ENCODE assay signal across 33 cellular contexts in genomic region chr17:76461765-76462555, GRCh38. TPM values are rescaled to one million over a fixed set of nuclear protein-coding genes. Genes with fewer than 3 reads are reported as not detected.
DNase-seq lines count a peak whose midpoint lies in the region; ATAC-seq and TF ChIP-seq lines count a peak whose summit lies in the region.
"Had no signal": no experiment of that assay in that cellular context is flagged by ENCODE, and none has a peak within 500 bp of the region (broad histone marks: within the 10 kb centered on the region; RNA-seq: fewer than 3 reads in every experiment).

No MANE protein-coding gene starts in this region.

- peak overlapping the region; percentile 61 for H3K27ac Mint-ChIP-seq in GM23338
- peak overlapping the region; percentile 50 for H3K27ac Mint-ChIP-seq in stimulated activated memory B cell treated with anti-CD40 and anti-IgM and Interleukin-4, amounts not matched to agents 10 μg/mL and 1 μg/mL and 100 μg/mL, for 72 hours
- H3K27ac Mint-ChIP-seq: activated naive CD8-positive, alpha-beta T cell treated with anti-CD3 and anti-CD28 coated beads, Interleukin-2, amount 50 U/mL, for 24 hours; dendritic cell treated with granulocyte-macrophage colony-stimulating factor and Interleukin-4, amounts not matched to agents 40 ng/mL and 50 ng/mL, for 4 days; T-helper 2 cell treated with Interferon-gamma antibody and Interleukin-4, amounts not matched to agents 5 μg/mL and 100 μg/mL, for 36 hours had no signal

- POLR2A ChIA-PET in Panc1 (lab: Charles Lee) = interaction anchor here (0.5 kb wide), 1 partner anchor 17 kb away, joined by 4 read pairs; no protein-coding TSS in a partner anchor

- H3K9me2 ChIP-seq in GM23338 (ENCODE audit: insufficient read depth) = no peaks in the 10 kb centered on the region

- DNase-seq in GM23338 (ENCODE audit: low spot score) = no peak
- no peak for DNase-seq in Panc1 (ENCODE audit: low read depth, low spot score)
- peak; percentile 56 for DNase-seq in fibroblast of the aortic adventitia (ENCODE audit: low read depth)
- DNase-seq in NOMO-1 treated with dmso at 0.1 percent for 144 hours (lab: John Stamatoyannopoulos, UW; ENCODE audit: unreplicated experiment) = no peak
- DNase-seq: activated CD4-positive, alpha-beta T cell treated with anti-CD3 and anti-CD28 coated beads for 4 hours; activated gamma-delta T cell treated with Interleukin-2 at 50 U/mL for 16 hours; activated naive CD8-positive, alpha-beta T cell treated with anti-CD3 and anti-CD28 coated beads, Interleukin-2, amount 50 U/mL, for 24 hours; activated T-cell treated with anti-CD3 and anti-CD28 coated beads, Interleukin-2, amount 50 U/mL, for 1 hour; CD8-positive, alpha-beta memory T cell; DMS153; H9; KBM-7; mammary epithelial cell; NCI-H1417 treated with DMSO at 0.1 percent for 48 hours; NCI-H2081 treated with DMSO at 0.1 percent for 48 hours; NCI-H446; NCI-H774; OCI-M1; stimulated activated CD4-positive, alpha-beta T cell treated with anti-CD3 and anti-CD28 coated beads, Interleukin-12 subunit alpha, Interleukin-12 subunit beta, amount 100 ng/mL, for 4 hours; stimulated activated CD4-positive, alpha-beta T cell treated with anti-CD3 and anti-CD28 coated beads, Interleukin-4, amount 100 ng/mL, for 1 hour; stimulated activated naive B cell treated with anti-CD40 and anti-IgM and Interleukin-4, amounts not matched to agents 10 μg/mL and 1 μg/mL and 100 μg/mL, for 72 hours had no signal

- intact Hi-C loops in Panc1 (cut with micrococcal nuclease; ENCODE audit: unreplicated experiment) = loop anchor here (1.0 kb wide), 1 partner anchor 44 kb away; no protein-coding TSS in a partner anchor

- H3K36me3 ChIP-seq in GM23338 (ENCODE audit: insufficient read depth) = no peaks in the 10 kb centered on the region
- no peaks in the 10 kb centered on the region for H3K36me3 ChIP-seq in Panc1 (ENCODE audit: control insufficient read depth, insufficient read depth, low read length)
- H3K36me3 ChIP-seq: upper lobe of left lung had no signal

- H3K27me3 Mint-ChIP-seq in GM23338 (ENCODE audit: insufficient read depth, low read depth, poor library complexity) = peaks cover 11% of the 10 kb centered on the region
- no peaks in the 10 kb centered on the region for H3K27me3 Mint-ChIP-seq in stimulated activated memory B cell treated with anti-CD40 and anti-IgM and Interleukin-4, amounts not matched to agents 10 μg/mL and 1 μg/mL and 100 μg/mL, for 72 hours
- H3K27me3 Mint-ChIP-seq: activated naive CD8-positive, alpha-beta T cell treated with anti-CD3 and anti-CD28 coated beads, Interleukin-2, amount 50 U/mL, for 24 hours; CD8-positive, alpha-beta memory T cell; central memory CD8-positive, alpha-beta T cell; stimulated activated naive B cell treated with anti-CD40 and anti-IgM and Interleukin-4, amounts not matched to agents 10 μg/mL and 1 μg/mL and 100 μg/mL, for 72 hours had no signal

- no peaks in the 10 kb centered on the region for H3K79me2 ChIP-seq in GM23338 (replicated peaks; ENCODE audit: insufficient read depth)

- in situ Hi-C loops in Panc1 (cut with HindIII; ENCODE audit: low pct_unique_long_range_greater_than_20kb, low sequenced_read_pairs) = no loop called here

- no peak overlapping the region for H3K4me3 Mint-ChIP-seq in GM23338
- H3K4me3 Mint-ChIP-seq in stimulated activated memory B cell treated with anti-CD40 and anti-IgM and Interleukin-4, amounts not matched to agents 10 μg/mL and 1 μg/mL and 100 μg/mL, for 72 hours = no peak overlapping the region
- H3K4me3 Mint-ChIP-seq: activated naive CD8-positive, alpha-beta T cell treated with anti-CD3 and anti-CD28 coated beads, Interleukin-2, amount 50 U/mL, for 24 hours; CD8-positive, alpha-beta memory T cell; central memory CD8-positive, alpha-beta T cell; dendritic cell treated with granulocyte-macrophage colony-stimulating factor and Interleukin-4, amounts not matched to agents 40 ng/mL and 50 ng/mL, for 4 days; H9; stimulated activated naive B cell treated with anti-CD40 and anti-IgM and Interleukin-4, amounts not matched to agents 10 μg/mL and 1 μg/mL and 100 μg/mL, for 72 hours; T-helper 2 cell treated with Interferon-gamma antibody and Interleukin-4, amounts not matched to agents 5 μg/mL and 100 μg/mL, for 36 hours had no signal

- H2AFZ ChIP-seq in GM23338 = peak overlapping the region; percentile 59

- no peak for TF ChIP-seq POLR2A in GM18505 (IDR thresholded peaks at IDR 0.05; ENCODE audit: borderline replicate concordance, extremely low read depth, insufficient read depth, insufficient read length)

- no TSS peak for BruUV-seq in Panc1 (replicated peaks; lab: Mats Ljungman, UMichigan)

- H3F3A ChIP-seq in GM23338 (replicated peaks; ENCODE audit: low read depth) = 0 out of 2 replicates have a peak, but pooled peaks cover 6% of the 10 kb centered on the region

- H3K4me3 ChIP-seq in GM23338 (no peak overlapping the region), Panc1 (ENCODE audit: low read depth in 2 of 2, low read length in 2 of 2) (no peak overlapping the region), fibroblast of the aortic adventitia (ENCODE audit: low read depth, low read length) (no peak overlapping the region)
- H3K4me3 ChIP-seq: upper lobe of left lung had no signal

- no peaks in the 10 kb centered on the region for H3K9me3 ChIP-seq in Panc1 (ENCODE audit: control insufficient read depth, insufficient read depth, low read depth, low read length)
- H3K9me3 ChIP-seq: upper lobe of left lung had no signal

- H3K27ac ChIP-seq in GM23338 (ENCODE audit: low read depth) (no peak overlapping the region), Panc1 (ENCODE audit: low read length) (no peak overlapping the region)
- H3K27ac ChIP-seq: upper lobe of left lung had no signal

- H4K20me1 ChIP-seq in GM23338 (replicated peaks; ENCODE audit: insufficient read depth) = no peaks in the 10 kb centered on the region

- H3K27me3 ChIP-seq in GM23338 (ENCODE audit: insufficient read depth) = no peaks in the 10 kb centered on the region
- H3K27me3 ChIP-seq in Panc1 (ENCODE audit: control insufficient read depth, insufficient read depth, low read length) = no peaks in the 10 kb centered on the region
- H3K27me3 ChIP-seq: upper lobe of left lung had no signal

- no peaks in the 10 kb centered on the region for H3K36me3 Mint-ChIP-seq in GM23338 (ENCODE audit: low read depth)
- no peaks in the 10 kb centered on the region for H3K36me3 Mint-ChIP-seq in stimulated activated memory B cell treated with anti-CD40 and anti-IgM and Interleukin-4, amounts not matched to agents 10 μg/mL and 1 μg/mL and 100 μg/mL, for 72 hours
- H3K36me3 Mint-ChIP-seq: CD8-positive, alpha-beta memory T cell; stimulated activated naive B cell treated with anti-CD40 and anti-IgM and Interleukin-4, amounts not matched to agents 10 μg/mL and 1 μg/mL and 100 μg/mL, for 72 hours had no signal

- CTCF ChIA-PET in Panc1 (lab: Charles Lee) = no interaction called here

- no peak overlapping the region for H3K4me2 ChIP-seq in GM23338

- no peaks in the 10 kb centered on the region for H3K9me3 Mint-ChIP-seq in GM23338
- H3K9me3 Mint-ChIP-seq in stimulated activated memory B cell treated with anti-CD40 and anti-IgM and Interleukin-4, amounts not matched to agents 10 μg/mL and 1 μg/mL and 100 μg/mL, for 72 hours = no peaks in the 10 kb centered on the region
- H3K9me3 Mint-ChIP-seq: activated naive CD8-positive, alpha-beta T cell treated with anti-CD3 and anti-CD28 coated beads, Interleukin-2, amount 50 U/mL, for 24 hours; CD8-positive, alpha-beta memory T cell; central memory CD8-positive, alpha-beta T cell; dendritic cell treated with granulocyte-macrophage colony-stimulating factor and Interleukin-4, amounts not matched to agents 40 ng/mL and 50 ng/mL, for 4 days; H9; stimulated activated naive B cell treated with anti-CD40 and anti-IgM and Interleukin-4, amounts not matched to agents 10 μg/mL and 1 μg/mL and 100 μg/mL, for 72 hours; T-helper 2 cell treated with Interferon-gamma antibody and Interleukin-4, amounts not matched to agents 5 μg/mL and 100 μg/mL, for 36 hours had no signal

- peak; percentile 5 for ATAC-seq in GM23338
- ATAC-seq in Panc1 = peak; percentile 2; the same call in 1 of the 2 replicates
- no peak for ATAC-seq in stimulated activated memory B cell treated with anti-CD40 and anti-IgM and Interleukin-4, amounts not matched to agents 10 μg/mL and 1 μg/mL and 100 μg/mL, for 72 hours
- ATAC-seq in GM18505 (IDR thresholded peaks at IDR 0.05; ENCODE audit: unreplicated experiment) = no peak
- ATAC-seq in HG02870 (IDR thresholded peaks at IDR 0.05; ENCODE audit: unreplicated experiment) = no peak
- ATAC-seq: activated naive CD8-positive, alpha-beta T cell treated with anti-CD3 and anti-CD28 coated beads, Interleukin-2, amount 50 U/mL, for 24 hours; sciatic nerve; stimulated activated naive B cell treated with anti-CD40 and anti-IgM and Interleukin-4, amounts not matched to agents 10 μg/mL and 1 μg/mL and 100 μg/mL, for 72 hours had no signal

- peaks cover 26% of the 10 kb centered on the region; the same call in 2 of the 3 replicates for H3K4me1 Mint-ChIP-seq in GM23338
- peaks cover 20% of the 10 kb centered on the region for H3K4me1 Mint-ChIP-seq in stimulated activated memory B cell treated with anti-CD40 and anti-IgM and Interleukin-4, amounts not matched to agents 10 μg/mL and 1 μg/mL and 100 μg/mL, for 72 hours

- peaks cover 15% of the 10 kb centered on the region for H3K4me1 ChIP-seq in GM23338 (ENCODE audit: insufficient read depth)
- H3K4me1 ChIP-seq in Panc1 (ENCODE audit: control insufficient read depth, insufficient read depth, low read length) = peaks cover 5% of the 10 kb centered on the region; the same call in 1 of the 2 replicates

- TF ChIP-seq CTCF in GM23338 (conservative IDR thresholded peaks at IDR 0.05; ENCODE audit: low read depth in 2 of 2) = no peak
- no peak for TF ChIP-seq CTCF in Panc1 (IDR thresholded peaks at IDR 0.05)
- TF ChIP-seq CTCF in fibroblast of the aortic adventitia (IDR thresholded peaks at IDR 0.05; ENCODE audit: insufficient read depth, low read length) = no peak

TF ChIP-seq in GM23338, 12 proteins besides CTCF, POLR2A, EP300 and RAD21 (continues in another document):
- TF ChIP-seq ZNF114 (CRISPR knock-in tag; IDR thresholded peaks at IDR 0.05) = no peak

RNA-seq across cellular contexts. Expression of gene AANAT, which starts 5.4 kb away (rescaled TPM):
- 0.28 and 1.3 TPM in 2 replicates for total RNA-seq in GM23338 (2014; rRNA removed; shearing (Covaris generic))
- polyA plus RNA-seq in GM23338 (2016; fragmentation: Nextera tagmentation; extraction: Ambion mirVana) = 0.73 and 1.0 TPM in 2 replicates
- total RNA-seq in Panc1 (2021; ENCODE audit: unreplicated experiment) (not detected), fibroblast of the aortic adventitia (ENCODE audit: low replicate concordance) (not detected in 2 replicates)
- polyA plus RNA-seq in Panc1 (2012; ENCODE audit: insufficient read length) = 0.24 TPM
- total RNA-seq: CD8-positive, alpha-beta memory T cell; glomerular endothelial cell; mammary epithelial cell; posterior vena cava; sciatic nerve; upper lobe of left lung had no signal
- polyA plus RNA-seq: CD8-positive, alpha-beta memory T cell; keratinocyte; neural cell had no signal

RNA-seq across cellular contexts. Expression of gene UBE2O, which starts 9.0 kb away (rescaled TPM):
- 73.7 and 79.4 TPM in 2 replicates for total RNA-seq in GM23338 (2014; rRNA removed; shearing (Covaris generic))
- polyA plus RNA-seq in GM23338 (2016; fragmentation: Nextera tagmentation; extraction: Ambion mirVana) = 30.4 and 30.9 TPM in 2 replicates
- total RNA-seq in Panc1 (2021; ENCODE audit: unreplicated experiment) = 47.5 TPM
- polyA plus RNA-seq in Panc1 (2012; ENCODE audit: insufficient read length) = 57.7 TPM
- 13.2 and 16.3 TPM in 2 replicates for total RNA-seq in fibroblast of the aortic adventitia (ENCODE audit: low replicate concordance)

RNA-seq across cellular contexts. Expression of gene RHBDF2, which starts 39.3 kb away (rescaled TPM):
- total RNA-seq in GM23338 (2014; rRNA removed; shearing (Covaris generic)) = 19.5 and 29.5 TPM in 2 replicates
- polyA plus RNA-seq in GM23338 (2016; fragmentation: Nextera tagmentation; extraction: Ambion mirVana) = 9.4 and 10.5 TPM in 2 replicates
- total RNA-seq in Panc1 (2021; ENCODE audit: unreplicated experiment) (67.8 TPM), fibroblast of the aortic adventitia (ENCODE audit: low replicate concordance) (1.4 and 2.6 TPM in 2 replicates)
- 77.4 TPM for polyA plus RNA-seq in Panc1 (2012; ENCODE audit: insufficient read length)
- polyA plus RNA-seq: neural cell had no signal

Comparison
In these comparisons a context has a peak if more than half of its experiments do, and no peak if none do; other contexts are left out.
1. ATAC-seq: peak in GM23338 (single experiment) and Panc1 (single experiment); none in stimulated activated memory B cell treated with anti-CD40 and anti-IgM and Interleukin-4, amounts not matched to agents 10 μg/mL and 1 μg/mL and 100 μg/mL, for 72 hours (single experiment), GM18505 (single experiment) and HG02870 (single experiment).